Comparison of ENCODE assay signal across 8 cellular contexts in the genomic region with DNA sequence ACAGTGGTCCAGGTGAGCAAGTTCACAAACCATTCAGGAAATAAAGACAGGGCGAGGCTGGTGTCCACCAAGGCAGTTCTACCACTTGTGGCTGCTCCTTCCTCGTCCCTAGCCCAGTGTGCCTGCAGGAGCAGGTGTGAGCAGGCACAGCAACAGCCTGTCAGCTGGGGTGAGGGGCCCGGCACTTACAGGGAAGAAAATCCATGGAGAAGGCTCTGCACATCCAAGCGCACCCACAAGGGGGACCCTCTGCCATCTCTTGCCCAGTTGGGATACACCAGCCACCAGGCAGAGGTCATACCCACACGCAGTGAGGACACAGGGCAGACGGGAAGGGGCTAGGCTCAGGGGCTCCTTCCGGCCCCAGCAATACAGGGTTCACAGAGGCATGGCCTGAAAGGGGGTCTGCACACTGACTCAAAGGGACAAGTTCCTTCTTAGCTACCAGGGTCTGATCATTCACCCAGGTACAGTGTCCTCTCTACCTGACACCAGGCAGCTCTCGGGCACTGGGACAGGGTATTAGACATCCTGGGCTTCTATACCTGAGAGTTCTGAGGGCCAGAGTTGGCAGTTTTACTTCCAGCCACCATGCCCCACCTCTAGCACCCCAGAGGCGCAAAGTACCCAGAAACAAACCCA. TPM values are rescaled to one million over a fixed set of nuclear protein-coding genes. Genes with fewer than 3 reads are reported as not detected.
DNase-seq lines count a peak whose midpoint lies in the region; ATAC-seq and TF ChIP-seq lines count a peak whose summit lies in the region.

No MANE protein-coding gene starts in this region.

- H3K36me3 ChIP-seq in neural progenitor cell = no peaks in the 10 kb centered on the region

- H3F3A ChIP-seq in neural progenitor cell (ENCODE audit: low read depth) = peaks cover 7% of the 10 kb centered on the region

- POLR2A ChIA-PET in T-cell (lab: Charles Lee) = no interaction called here

- H3K9ac ChIP-seq in neural progenitor cell = no peak overlapping the region

- ATAC-seq in T-cell (replicated peaks in 1 of 4) = no peak
- no peak for ATAC-seq in GM19397 (IDR thresholded peaks at IDR 0.05; ENCODE audit: unreplicated experiment)
- ATAC-seq in HG02571 (IDR thresholded peaks at IDR 0.05; ENCODE audit: unreplicated experiment) = no peak

- CTCF ChIA-PET in T-cell (lab: Charles Lee) = interaction anchor here in 1 of 2 donors (0.6 kb wide), 1 partner anchor 16 kb away, joined by 4 read pairs; no protein-coding TSS in a partner anchor

- peak overlapping the region; percentile 77 to 83 for H3K27ac Mint-ChIP-seq in T-cell
- peak overlapping the region; percentile 4 for H3K27ac Mint-ChIP-seq in neural progenitor cell

- H2AFZ ChIP-seq in neural progenitor cell (replicated peaks) = no peak overlapping the region

- H4K20me1 ChIP-seq in neural progenitor cell (ENCODE audit: low read depth) = peaks cover 8% of the 10 kb centered on the region

- peaks cover 53 to 69% (median 55%) of the 10 kb centered on the region in 3 donors for H3K4me1 Mint-ChIP-seq in T-cell
- peaks cover 7% of the 10 kb centered on the region for H3K4me1 Mint-ChIP-seq in neural progenitor cell

- H3K27me3 Mint-ChIP-seq in T-cell (no peaks in the 10 kb centered on the region), neural progenitor cell (ENCODE audit: insufficient read depth, low read depth) (peaks cover 2% of the 10 kb centered on the region)

- H3K4me3 ChIP-seq in fibroblast of pulmonary artery (replicated peaks; ENCODE audit: low read depth, low read length) (no peak overlapping the region), neural progenitor cell (no peak overlapping the region)

- no peaks in the 10 kb centered on the region for H3K9me3 ChIP-seq in neural progenitor cell (ENCODE audit: low read depth)

- no peak overlapping the region for H3K4me2 ChIP-seq in neural progenitor cell

- H3K9me3 Mint-ChIP-seq in T-cell (no peaks in the 10 kb centered on the region), neural progenitor cell (no peaks in the 10 kb centered on the region)

- H3K79me2 ChIP-seq in neural progenitor cell (ENCODE audit: low read depth) = peaks cover 13% of the 10 kb centered on the region

- H3K4me1 ChIP-seq in neural progenitor cell = no peaks in the 10 kb centered on the region

- no peak overlapping the region for H3K4me3 Mint-ChIP-seq in T-cell
- no peak overlapping the region for H3K4me3 Mint-ChIP-seq in neural progenitor cell

- H3K27ac ChIP-seq in neural progenitor cell = no peak overlapping the region

- TF ChIP-seq CTCF in fibroblast of pulmonary artery (IDR thresholded peaks at IDR 0.05; ENCODE audit: low read length, missing control alignments) (peak; percentile 64), neural progenitor cell (IDR thresholded peaks at IDR 0.05) (peak; percentile 69)

- H3K27me3 ChIP-seq in neural progenitor cell = no peaks in the 10 kb centered on the region

- H3K36me3 Mint-ChIP-seq in T-cell = peaks cover 43% of the 10 kb centered on the region
- peaks cover 9% of the 10 kb centered on the region for H3K36me3 Mint-ChIP-seq in neural progenitor cell

- DNase-seq in DMS153 treated with DMSO at 0.1 percent for 48 hours (lab: John Stamatoyannopoulos, UW; ENCODE audit: unreplicated experiment) = peak; percentile 0
- DNase-seq in Kasumi-1 (lab: John Stamatoyannopoulos, UW) = peak; percentile 21 to 40
- DNase-seq in T-cell = no peak
- peak; percentile 54 for DNase-seq in fibroblast of pulmonary artery (ENCODE audit: low read depth)
- peak; percentile 78 for DNase-seq in neural progenitor cell (ENCODE audit: low spot score)
- DNase-seq in NCI-H446 treated with DMSO at 0.1 percent for 48 hours (lab: John Stamatoyannopoulos, UW) = no peak

RNA-seq across cellular contexts. Expression of gene CDIP1, which starts 27.0 kb away (rescaled TPM):
- total RNA-seq in T-cell (10 to 100 TPM; 28.6 to 31.3 (median 29.7) TPM), neural progenitor cell (ENCODE audit: low replicate concordance) (13.1 and 32.6 TPM in 2 replicates)

RNA-seq across cellular contexts. Expression of gene HMOX2, which starts 35.4 kb away (rescaled TPM):
- total RNA-seq in T-cell = 10 to 100 TPM; 49.1 to 74.4 (median 70.5) TPM
- total RNA-seq in neural progenitor cell (ENCODE audit: low replicate concordance) = 11.5 and 20.3 TPM in 2 replicates

RNA-seq across cellular contexts. Expression of gene NMRAL1, which starts 37.1 kb away (rescaled TPM):
- 10 to 100 TPM; 50.1 to 79.1 (median 62.1) TPM for total RNA-seq in T-cell
- total RNA-seq in neural progenitor cell (ENCODE audit: low replicate concordance) = 47.1 and 69.1 TPM in 2 replicates

RNA-seq across cellular contexts. Expression of gene C16orf96, which starts 44.6 kb away (rescaled TPM):
- under 1 TPM; 0.30 to 0.66 (median 0.50) TPM for total RNA-seq in T-cell
- 0.11 and 0.99 TPM in 2 replicates for total RNA-seq in neural progenitor cell (ENCODE audit: low replicate concordance)

Comparison
In these comparisons a context has a peak if more than half of its experiments do, and no peak if none do; other contexts are left out.
1. DNase-seq: peak in DMS153 treated with DMSO at 0.1 percent for 48 hours (single experiment), Kasumi-1 (2 of 2), fibroblast of pulmonary artery (single experiment) and neural progenitor cell (single experiment); none in T-cell (0 of 34) and NCI-H446 treated with DMSO at 0.1 percent for 48 hours (single experiment).